13 cellular contexts compared by ENCODE assay signal in genomic region chr19:14473073-14473790, GRCh38. TPM values are rescaled to one million over a fixed set of nuclear protein-coding genes. Genes with fewer than 3 reads are reported as not detected.
DNase-seq lines count a peak whose midpoint lies in the region; ATAC-seq, FAIRE-seq and TF ChIP-seq lines count a peak whose summit lies in the region.
"Had no signal": no experiment of that assay in that cellular context is flagged by ENCODE, and none has a peak within 500 bp of the region (broad histone marks: within the 10 kb centered on the region; RNA-seq: fewer than 3 reads in every experiment).

No MANE protein-coding gene starts in this region.

- peaks cover 27 to 44% (median 38%) of the 10 kb centered on the region in 11 experiments for H3K36me3 ChIP-seq in BLaER1 treated with 17β-estradiol and CSF1 and Interleukin-3, amounts not matched to agents 10 nM and 100 nM
- peaks cover 10% of the 10 kb centered on the region for H3K36me3 ChIP-seq in SJCRH30

- H3K4me2 ChIP-seq in BLaER1 treated with 17β-estradiol and CSF1 and Interleukin-3, amounts not matched to agents 10 nM and 100 nM, result peak overlapping the region; percentile 78 to 96 (median 89); a peak in 20 of 22 replicates

- no peak overlapping the region for H3K27ac Mint-ChIP-seq in activated naive CD8-positive, alpha-beta T cell treated with anti-CD3 and anti-CD28 coated beads, Interleukin-2, amount 10 ng/mL, durations not matched to agents 7 days and 5 days

- no peak overlapping the region for H3K27ac ChIP-seq in BLaER1 treated with 17β-estradiol and CSF1 and Interleukin-3, amounts not matched to agents 10 nM and 100 nM
- H3K27ac ChIP-seq in SJCRH30, result no peak overlapping the region

- peaks cover 15% of the 10 kb centered on the region for H3K27me3 Mint-ChIP-seq in activated naive CD8-positive, alpha-beta T cell treated with anti-CD3 and anti-CD28 coated beads, Interleukin-2, amount 10 ng/mL, durations not matched to agents 7 days and 5 days

- POLR2A ChIA-PET in activated naive CD8-positive, alpha-beta T cell treated with anti-CD3 and anti-CD28 coated beads, Interleukin-2, amount 10 ng/mL, durations not matched to agents 7 days and 5 days (lab: Charles Lee), result interaction anchor here (1.4 kb wide), 3 partner anchors 12 to 110 kb away, joined by 3 read pairs; no protein-coding TSS in a partner anchor

- no peak for FAIRE-seq in H54 (lab: Jason Lieb, UNC)

- H3K9me3 ChIP-seq in BLaER1 treated with 17β-estradiol and CSF1 and Interleukin-3, amounts not matched to agents 10 nM and 100 nM (replicated peaks in 1 of 11), result no peaks in the 10 kb centered on the region
- no peaks in the 10 kb centered on the region for H3K9me3 ChIP-seq in SJCRH30 (replicated peaks)

- TF ChIP-seq CTCF in GM12864 (IDR thresholded peaks at IDR 0.05; ENCODE audit: low read depth, low read length, missing control alignments), result peak; percentile 9

- H3K4me1 Mint-ChIP-seq in activated naive CD8-positive, alpha-beta T cell treated with anti-CD3 and anti-CD28 coated beads, Interleukin-2, amount 10 ng/mL, durations not matched to agents 7 days and 5 days, result peaks cover 27% of the 10 kb centered on the region

- peaks cover 5% of the 10 kb centered on the region for H3K36me3 Mint-ChIP-seq in activated naive CD8-positive, alpha-beta T cell treated with anti-CD3 and anti-CD28 coated beads, Interleukin-2, amount 10 ng/mL, durations not matched to agents 7 days and 5 days

- peak overlapping the region; percentile 51 for H3K4me3 Mint-ChIP-seq in activated naive CD8-positive, alpha-beta T cell treated with anti-CD3 and anti-CD28 coated beads, Interleukin-2, amount 10 ng/mL, durations not matched to agents 7 days and 5 days

- H4K20me1 ChIP-seq in BLaER1 treated with 17β-estradiol and CSF1 and Interleukin-3, amounts not matched to agents 10 nM and 100 nM, result peaks cover 0 to 78% (median 5%) of the 10 kb centered on the region in 11 experiments; a peak in 8 of 22 replicates

- peaks cover 16 to 29% (median 26%) of the 10 kb centered on the region in 11 experiments for H3K27me3 ChIP-seq in BLaER1 treated with 17β-estradiol and CSF1 and Interleukin-3, amounts not matched to agents 10 nM and 100 nM
- no peaks in the 10 kb centered on the region for H3K27me3 ChIP-seq in SJCRH30

- no peak for TF ChIP-seq POLR2A in H54 (IDR thresholded peaks at IDR 0.05; ENCODE audit: low read depth, low read length)

- DNase-seq in GM12864 (ENCODE audit: low read depth) (no peak), left kidney (ENCODE audit: low read depth, low spot score) (peak; percentile 57), H54 (ENCODE audit: insufficient read length, low spot score) (no peak), SW 1271 (lab: John Stamatoyannopoulos, UW) (no peak), cerebellar nuclear complex (lab: John Stamatoyannopoulos, UW) (no peak), SJCRH30 (no peak)
- peak; percentile 59 for DNase-seq in activated naive CD8-positive, alpha-beta T cell treated with anti-CD3 and anti-CD28 coated beads, Interleukin-2, amount 10 ng/mL, durations not matched to agents 7 days and 5 days
- DNase-seq: mesenchymal stem cell, NCI-H1694 treated with DMSO at 0.1 percent for 48 hours, RPMI8226 had no signal

- H3K9ac ChIP-seq in BLaER1 treated with 17β-estradiol and CSF1 and Interleukin-3, amounts not matched to agents 10 nM and 100 nM, result peak overlapping the region in 4 of 11 experiments; percentile 61 to 64 (median 62); a peak in 4 of 22 replicates

- no peak overlapping the region for H3K4me3 ChIP-seq in BLaER1 treated with 17β-estradiol and CSF1 and Interleukin-3, amounts not matched to agents 10 nM and 100 nM
- H3K4me3 ChIP-seq in GM12864 (ENCODE audit: low read depth, low read length), result no peak overlapping the region
- H3K4me3 ChIP-seq in SJCRH30, result no peak overlapping the region

- no peak for ATAC-seq in activated naive CD8-positive, alpha-beta T cell treated with anti-CD3 and anti-CD28 coated beads, Interleukin-2, amount 10 ng/mL, durations not matched to agents 7 days and 5 days (ENCODE audit: low read depth)

- H3K9me3 Mint-ChIP-seq in activated naive CD8-positive, alpha-beta T cell treated with anti-CD3 and anti-CD28 coated beads, Interleukin-2, amount 10 ng/mL, durations not matched to agents 7 days and 5 days, result no peaks in the 10 kb centered on the region

- H3K4me1 ChIP-seq in BLaER1 treated with 17β-estradiol and CSF1 and Interleukin-3, amounts not matched to agents 10 nM and 100 nM, result peaks cover 56 to 67% (median 63%) of the 10 kb centered on the region in 10 experiments
- H3K4me1 ChIP-seq in SJCRH30, result 0 out of 2 replicates have a peak, but pooled peaks cover 3% of the 10 kb centered on the region

RNA-seq across cellular contexts. Expression of gene PTGER1, which starts 1.9 kb away (rescaled TPM):
- total RNA-seq in activated naive CD8-positive, alpha-beta T cell treated with anti-CD3 and anti-CD28 coated beads, Interleukin-2, amount 10 ng/mL, durations not matched to agents 7 days and 5 days, result under 1 TPM; 0.34 to 0.36 TPM
- total RNA-seq in SJCRH30 (2014; rRNA removed; shearing (Covaris generic)), result 1.2 and 1.7 TPM in 2 replicates
- total RNA-seq: H4, skeletal muscle tissue had no signal

RNA-seq across cellular contexts. Expression of gene GIPC1, which starts 22.7 kb away (rescaled TPM):
- 10 to 100 TPM; 31.7 to 32.4 TPM for total RNA-seq in activated naive CD8-positive, alpha-beta T cell treated with anti-CD3 and anti-CD28 coated beads, Interleukin-2, amount 10 ng/mL, durations not matched to agents 7 days and 5 days
- total RNA-seq in SJCRH30 (2014; rRNA removed; shearing (Covaris generic)), result 67.4 and 71.1 TPM in 2 replicates

RNA-seq across cellular contexts. Expression of gene PKN1, which starts 40.1 kb away (rescaled TPM):
- total RNA-seq in activated naive CD8-positive, alpha-beta T cell treated with anti-CD3 and anti-CD28 coated beads, Interleukin-2, amount 10 ng/mL, durations not matched to agents 7 days and 5 days, result 100 to 1,000 TPM; 244 to 265 TPM
- 63.5 and 66.2 TPM in 2 replicates for total RNA-seq in SJCRH30 (2014; rRNA removed; shearing (Covaris generic))

RNA-seq across cellular contexts. Expression of gene DNAJB1, which starts 45.0 kb away (rescaled TPM):
- 100 to 1,000 TPM; 103 to 110 TPM for total RNA-seq in activated naive CD8-positive, alpha-beta T cell treated with anti-CD3 and anti-CD28 coated beads, Interleukin-2, amount 10 ng/mL, durations not matched to agents 7 days and 5 days
- total RNA-seq in SJCRH30 (2014; rRNA removed; shearing (Covaris generic)), result 166 and 178 TPM in 2 replicates

RNA-seq across cellular contexts. Expression of gene DDX39A, which starts 54.1 kb away (rescaled TPM):
- 100 to 1,000 TPM; 192 to 202 TPM for total RNA-seq in activated naive CD8-positive, alpha-beta T cell treated with anti-CD3 and anti-CD28 coated beads, Interleukin-2, amount 10 ng/mL, durations not matched to agents 7 days and 5 days
- 180 and 188 TPM in 2 replicates for total RNA-seq in SJCRH30 (2014; rRNA removed; shearing (Covaris generic))

Comparison
In these comparisons a context has a peak if more than half of its experiments do, and no peak if none do; other contexts are left out.
1. DNase-seq: peak in activated naive CD8-positive, alpha-beta T cell treated with anti-CD3 and anti-CD28 coated beads, Interleukin-2, amount 10 ng/mL, durations not matched to agents 7 days and 5 days (single experiment) and left kidney (single experiment); none in GM12864 (single experiment), H54 (single experiment), SW 1271 (0 of 2), cerebellar nuclear complex (0 of 2) and SJCRH30 (0 of 2).